ENCODE assay signal across 8 cellular contexts in the genomic region with DNA sequence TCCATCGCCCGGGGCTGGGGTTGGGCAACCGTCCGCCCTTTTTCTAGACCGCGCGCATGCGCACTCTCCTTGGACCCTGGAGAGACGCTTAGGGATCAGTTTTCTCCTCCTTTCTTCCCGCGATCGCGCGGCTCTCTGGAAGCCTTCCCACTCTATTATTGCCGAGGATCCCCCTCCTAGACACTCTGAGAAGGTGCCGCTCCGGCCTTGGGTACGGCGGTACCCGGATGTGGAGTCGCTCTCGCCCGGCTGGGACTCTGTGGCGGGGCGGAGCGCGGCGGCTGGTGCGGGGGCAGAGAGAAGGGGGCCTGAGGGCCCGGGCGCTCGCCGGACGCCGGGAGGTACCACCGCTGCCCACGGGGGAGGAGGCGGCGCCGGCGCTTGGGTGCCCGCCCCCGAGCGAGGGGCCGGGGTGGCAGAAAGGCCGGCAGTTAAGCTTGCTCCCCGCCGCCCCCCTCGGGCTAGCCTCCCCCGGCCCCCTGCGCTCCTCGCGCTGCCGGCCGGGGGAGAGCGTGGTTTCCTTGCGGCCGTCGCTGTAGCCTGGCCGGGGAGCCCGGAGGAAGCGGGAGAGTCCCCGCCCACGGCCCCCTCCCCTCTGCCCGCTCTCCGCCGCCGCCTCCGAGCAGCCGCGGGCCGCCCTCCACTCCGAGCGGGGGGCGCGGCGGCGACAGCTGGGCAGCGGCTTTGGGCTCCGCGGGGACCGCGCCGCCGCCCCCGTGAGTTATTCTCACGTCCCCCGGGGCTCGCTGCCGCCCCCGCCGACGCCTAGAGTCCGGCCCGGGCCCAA. TPM values are rescaled to one million over a fixed set of nuclear protein-coding genes. Genes with fewer than 3 reads are reported as not detected.
DNase-seq lines count a peak whose midpoint lies in the region; ATAC-seq and TF ChIP-seq lines count a peak whose summit lies in the region.

TSS of gene MIB1 (plus strand) at position 69 of the 787 bp plus-strand sequence. CDS start 792 bp downstream, outside the sequence.

- no peaks in the 10 kb centered on the region for H3K27me3 ChIP-seq in BE2C

- in situ Hi-C loops in endometrial microvascular endothelial cells (cut with HindIII; ENCODE audit: inconsistent ontology term, low pct_unique_long_range_greater_than_20kb, low sequenced_read_pairs) = no loop called here

- H3K4me3 ChIP-seq in BE2C (ENCODE audit: low read depth, low read length) = peak within 1 kb of the TSS; percentile 73

- POLR2A ChIA-PET in activated CD8-positive, alpha-beta T cell treated with anti-CD3 and anti-CD28 coated beads, Interleukin-2, amount 10 ng/mL, durations not matched to agents 7 days and 5 days (lab: Charles Lee) = interaction anchor here (0.6 to 3.2 kb wide), 10 partner anchors 10 to 730 kb away, joined by 3 to 26 read pairs (median 4); partner anchors contain the start of genes ABHD3, ESCO1 and SNRPD1

- no peaks in the 10 kb centered on the region for H3K36me3 ChIP-seq in BE2C

- peaks cover 42% of the 10 kb centered on the region for H3K4me1 Mint-ChIP-seq in activated CD8-positive, alpha-beta T cell treated with anti-CD3 and anti-CD28 coated beads, Interleukin-2, amount 10 ng/mL, durations not matched to agents 7 days and 5 days (ENCODE audit: low read depth)
- H3K4me1 Mint-ChIP-seq in mesothelial cell of epicardium = peaks cover 32% of the 10 kb centered on the region
- peaks cover 44% of the 10 kb centered on the region for H3K4me1 Mint-ChIP-seq in stimulated activated naive CD8-positive, alpha-beta T cell treated with anti-CD3 and anti-CD28 coated beads, Interleukin-15, amount 100 ng/mL, for 72 hours

- H3K36me3 Mint-ChIP-seq in activated CD8-positive, alpha-beta T cell treated with anti-CD3 and anti-CD28 coated beads, Interleukin-2, amount 10 ng/mL, durations not matched to agents 7 days and 5 days (ENCODE audit: low read depth) = peaks cover 15% of the 10 kb centered on the region
- H3K36me3 Mint-ChIP-seq in mesothelial cell of epicardium = peaks cover 6% of the 10 kb centered on the region

- TF ChIP-seq CTCF in BE2C (IDR thresholded peaks at IDR 0.05; ENCODE audit: low read depth, low read length) (no peak), mesothelial cell of epicardium (IDR thresholded peaks at IDR 0.05; ENCODE audit: unreplicated experiment) (no peak)

- ATAC-seq in GM18907 (IDR thresholded peaks at IDR 0.05; ENCODE audit: unreplicated experiment) = peak; percentile 72
- ATAC-seq in HG03103 (IDR thresholded peaks at IDR 0.05; ENCODE audit: low read depth, unreplicated experiment) = peak; percentile 46
- peak; percentile 76 for ATAC-seq in activated CD8-positive, alpha-beta T cell treated with anti-CD3 and anti-CD28 coated beads, Interleukin-2, amount 10 ng/mL, durations not matched to agents 7 days and 5 days
- ATAC-seq in stimulated activated naive CD8-positive, alpha-beta T cell treated with anti-CD3 and anti-CD28 coated beads, Interleukin-15, amount 100 ng/mL, for 72 hours = peak; percentile 83

- peak; percentile 63 for DNase-seq in BE2C
- DNase-seq in NCI-H345 (lab: John Stamatoyannopoulos, UW) = peak; percentile 69
- DNase-seq in activated CD8-positive, alpha-beta T cell treated with anti-CD3 and anti-CD28 coated beads, Interleukin-2, amount 10 ng/mL, durations not matched to agents 7 days and 5 days = no peak
- peak; percentile 99 to 100 for DNase-seq in mesothelial cell of epicardium (ENCODE audit: low spot score in 2 of 2, unreplicated experiment in 2 of 2)
- DNase-seq in stimulated activated naive CD8-positive, alpha-beta T cell treated with anti-CD3 and anti-CD28 coated beads, Interleukin-15, amount 100 ng/mL, for 72 hours = peak; percentile 97 to 98

- H3K4me3 Mint-ChIP-seq in activated CD8-positive, alpha-beta T cell treated with anti-CD3 and anti-CD28 coated beads, Interleukin-2, amount 10 ng/mL, durations not matched to agents 7 days and 5 days = peak within 1 kb of the TSS; percentile 88
- H3K4me3 Mint-ChIP-seq in mesothelial cell of epicardium = peak within 1 kb of the TSS; percentile 93
- H3K4me3 Mint-ChIP-seq in stimulated activated naive CD8-positive, alpha-beta T cell treated with anti-CD3 and anti-CD28 coated beads, Interleukin-15, amount 100 ng/mL, for 72 hours = peak within 1 kb of the TSS; percentile 93 to 99

- no peaks in the 10 kb centered on the region for H3K4me1 ChIP-seq in BE2C

- peaks cover 10% of the 10 kb centered on the region for H3K9me3 Mint-ChIP-seq in activated CD8-positive, alpha-beta T cell treated with anti-CD3 and anti-CD28 coated beads, Interleukin-2, amount 10 ng/mL, durations not matched to agents 7 days and 5 days (ENCODE audit: insufficient read depth)
- peaks cover 24% of the 10 kb centered on the region for H3K9me3 Mint-ChIP-seq in mesothelial cell of epicardium
- H3K9me3 Mint-ChIP-seq in stimulated activated naive CD8-positive, alpha-beta T cell treated with anti-CD3 and anti-CD28 coated beads, Interleukin-15, amount 100 ng/mL, for 72 hours = peaks cover 7 to 12% of the 10 kb centered on the region in 2 donors

- CTCF ChIA-PET in activated CD8-positive, alpha-beta T cell treated with anti-CD3 and anti-CD28 coated beads, Interleukin-2, amount 10 ng/mL, durations not matched to agents 7 days and 5 days (lab: Charles Lee) = interaction anchor here (0.6 to 2.2 kb wide), 5 partner anchors 7 to 140 kb away, joined by 3 to 11 read pairs (median 6); partner anchors contain the start of genes ABHD3 and ESCO1

- H3K9me3 ChIP-seq in BE2C = no peaks in the 10 kb centered on the region

- H3K27me3 Mint-ChIP-seq in activated CD8-positive, alpha-beta T cell treated with anti-CD3 and anti-CD28 coated beads, Interleukin-2, amount 10 ng/mL, durations not matched to agents 7 days and 5 days (ENCODE audit: low read depth) = peaks cover 15% of the 10 kb centered on the region
- H3K27me3 Mint-ChIP-seq in mesothelial cell of epicardium (ENCODE audit: low read depth) = no peaks in the 10 kb centered on the region
- H3K27me3 Mint-ChIP-seq in stimulated activated naive CD8-positive, alpha-beta T cell treated with anti-CD3 and anti-CD28 coated beads, Interleukin-15, amount 100 ng/mL, for 72 hours = peaks cover 8% of the 10 kb centered on the region

- H3K27ac Mint-ChIP-seq in activated CD8-positive, alpha-beta T cell treated with anti-CD3 and anti-CD28 coated beads, Interleukin-2, amount 10 ng/mL, durations not matched to agents 7 days and 5 days = peak within 1 kb of the TSS; percentile 94
- peak within 1 kb of the TSS; percentile 99 for H3K27ac Mint-ChIP-seq in mesothelial cell of epicardium
- peak within 1 kb of the TSS; percentile 98 for H3K27ac Mint-ChIP-seq in stimulated activated naive CD8-positive, alpha-beta T cell treated with anti-CD3 and anti-CD28 coated beads, Interleukin-15, amount 100 ng/mL, for 72 hours

RNA-seq across cellular contexts. Expression of gene MIB1, which starts in this region (rescaled TPM):
- polyA plus RNA-seq in BE2C (2012; ENCODE audit: insufficient read depth, insufficient read length, low read depth) = 4.0 TPM
- 10 to 100 TPM; 32.6 to 37.4 TPM for total RNA-seq in activated CD8-positive, alpha-beta T cell treated with anti-CD3 and anti-CD28 coated beads, Interleukin-2, amount 10 ng/mL, durations not matched to agents 7 days and 5 days
- total RNA-seq in endometrial microvascular endothelial cells (ENCODE audit: inconsistent ontology term) = 25.6 TPM
- 81.9 to 85.4 TPM (median 83.6 TPM) in 3 replicates for total RNA-seq in mesothelial cell of epicardium
